Comparison of ENCODE assay signal across 1 cellular context in the genomic region with DNA sequence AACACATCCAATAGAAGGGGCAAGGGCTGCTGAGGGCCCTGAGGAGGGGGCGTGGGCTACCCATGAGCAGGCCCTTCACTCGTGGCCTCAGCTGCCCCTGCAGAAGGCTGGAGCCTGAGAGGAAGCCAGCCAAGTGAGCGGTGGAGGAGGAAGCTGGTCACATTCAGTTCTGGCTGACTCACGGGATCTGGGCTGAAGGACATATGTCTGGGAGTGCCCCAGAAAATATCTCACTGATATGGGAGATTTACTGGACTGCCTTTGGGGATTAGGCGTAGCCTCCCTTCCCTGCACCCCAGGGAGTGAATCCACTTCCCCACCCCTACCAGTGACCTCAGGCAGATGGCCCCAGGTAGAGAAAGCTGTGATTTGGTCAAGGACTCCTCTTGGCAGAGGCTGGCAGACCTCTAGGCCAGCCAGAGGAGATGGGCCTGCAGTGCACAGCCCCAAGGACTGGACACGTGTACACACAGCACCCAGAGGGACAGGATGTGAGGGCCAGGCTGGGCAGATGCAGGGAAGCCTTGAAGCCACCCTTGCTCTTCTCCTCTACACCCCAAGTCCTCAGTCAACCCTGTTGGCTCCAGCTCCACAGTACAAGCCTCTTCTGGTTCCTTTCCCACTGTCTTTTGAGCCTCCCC.
TF ChIP-seq lines count a peak whose summit lies in the region.

No MANE protein-coding gene starts in this region.

TF ChIP-seq in K562, 482 proteins besides CTCF, POLR2A, EP300 and RAD21 (continued from another document and continues in another):
- TF ChIP-seq, protein P1, sequence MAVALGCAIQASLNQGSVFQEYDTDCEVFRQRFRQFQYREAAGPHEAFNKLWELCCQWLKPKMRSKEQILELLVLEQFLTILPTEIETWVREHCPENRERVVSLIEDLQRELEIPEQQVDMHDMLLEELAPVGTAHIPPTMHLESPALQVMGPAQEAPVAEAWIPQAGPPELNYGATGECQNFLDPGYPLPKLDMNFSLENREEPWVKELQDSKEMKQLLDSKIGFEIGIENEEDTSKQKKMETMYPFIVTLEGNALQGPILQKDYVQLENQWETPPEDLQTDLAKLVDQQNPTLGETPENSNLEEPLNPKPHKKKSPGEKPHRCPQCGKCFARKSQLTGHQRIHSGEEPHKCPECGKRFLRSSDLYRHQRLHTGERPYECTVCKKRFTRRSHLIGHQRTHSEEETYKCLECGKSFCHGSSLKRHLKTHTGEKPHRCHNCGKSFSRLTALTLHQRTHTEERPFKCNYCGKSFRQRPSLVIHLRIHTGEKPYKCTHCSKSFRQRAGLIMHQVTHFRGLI (CRISPR knock-in tag; IDR thresholded peaks at IDR 0.05) = no peak
- TF ChIP-seq, protein P2, sequence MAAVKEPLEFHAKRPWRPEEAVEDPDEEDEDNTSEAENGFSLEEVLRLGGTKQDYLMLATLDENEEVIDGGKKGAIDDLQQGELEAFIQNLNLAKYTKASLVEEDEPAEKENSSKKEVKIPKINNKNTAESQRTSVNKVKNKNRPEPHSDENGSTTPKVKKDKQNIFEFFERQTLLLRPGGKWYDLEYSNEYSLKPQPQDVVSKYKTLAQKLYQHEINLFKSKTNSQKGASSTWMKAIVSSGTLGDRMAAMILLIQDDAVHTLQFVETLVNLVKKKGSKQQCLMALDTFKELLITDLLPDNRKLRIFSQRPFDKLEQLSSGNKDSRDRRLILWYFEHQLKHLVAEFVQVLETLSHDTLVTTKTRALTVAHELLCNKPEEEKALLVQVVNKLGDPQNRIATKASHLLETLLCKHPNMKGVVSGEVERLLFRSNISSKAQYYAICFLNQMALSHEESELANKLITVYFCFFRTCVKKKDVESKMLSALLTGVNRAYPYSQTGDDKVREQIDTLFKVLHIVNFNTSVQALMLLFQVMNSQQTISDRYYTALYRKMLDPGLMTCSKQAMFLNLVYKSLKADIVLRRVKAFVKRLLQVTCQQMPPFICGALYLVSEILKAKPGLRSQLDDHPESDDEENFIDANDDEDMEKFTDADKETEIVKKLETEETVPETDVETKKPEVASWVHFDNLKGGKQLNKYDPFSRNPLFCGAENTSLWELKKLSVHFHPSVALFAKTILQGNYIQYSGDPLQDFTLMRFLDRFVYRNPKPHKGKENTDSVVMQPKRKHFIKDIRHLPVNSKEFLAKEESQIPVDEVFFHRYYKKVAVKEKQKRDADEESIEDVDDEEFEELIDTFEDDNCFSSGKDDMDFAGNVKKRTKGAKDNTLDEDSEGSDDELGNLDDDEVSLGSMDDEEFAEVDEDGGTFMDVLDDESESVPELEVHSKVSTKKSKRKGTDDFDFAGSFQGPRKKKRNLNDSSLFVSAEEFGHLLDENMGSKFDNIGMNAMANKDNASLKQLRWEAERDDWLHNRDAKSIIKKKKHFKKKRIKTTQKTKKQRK (IDR thresholded peaks at IDR 0.05; ENCODE audit: borderline replicate concordance, low read depth, low read length) = no peak
- TF ChIP-seq ZNF282 (CRISPR knock-in tag; IDR thresholded peaks at IDR 0.05) (no peak), GTF2F1 (IDR thresholded peaks at IDR 0.05; ENCODE audit: low read depth, low read length) (no peak), ZNF589 (CRISPR knock-in tag; IDR thresholded peaks at IDR 0.05; ENCODE audit: low read depth) (no peak), ZNF133 (CRISPR knock-in tag; IDR thresholded peaks at IDR 0.05) (no peak), ESRRA (IDR thresholded peaks at IDR 0.05; ENCODE audit: borderline replicate concordance, low read depth) (0 out of 2 replicates have a peak, but pooled peaks have one; percentile 25), MXI1 (IDR thresholded peaks at IDR 0.05; ENCODE audit: low read depth, low read length) (no peak), CBX2 (IDR thresholded peaks at IDR 0.05; ENCODE audit: insufficient read depth, low read length, poor library complexity, severe bottlenecking) (no peak), MED1 (CRISPR knock-in tag; IDR thresholded peaks at IDR 0.05; ENCODE audit: borderline replicate concordance) (no peak), EWSR1 (IDR thresholded peaks at IDR 0.05; ENCODE audit: borderline replicate concordance, low read depth, partially characterized antibody) (no peak), ZNF212 (CRISPR knock-in tag; IDR thresholded peaks at IDR 0.05) (no peak), ZEB2 (IDR thresholded peaks at IDR 0.05) (no peak; the same call in 1 of the 2 replicates), CREM (IDR thresholded peaks at IDR 0.05; ENCODE audit: low read depth) (no peak), HMGN3 (IDR thresholded peaks at IDR 0.05; ENCODE audit: borderline replicate concordance, extremely low read depth, insufficient read length, low read depth, low read length) (no peak), BRF1 (IDR thresholded peaks at IDR 0.05; ENCODE audit: borderline replicate concordance, extremely low read depth, insufficient read length) (no peak), SIX5 (IDR thresholded peaks at IDR 0.05; ENCODE audit: borderline replicate concordance in 1 of 2, insufficient read depth in 1 of 2, low read depth in 1 of 2, low read length in 2 of 2) (no peak), KDM4B (IDR thresholded peaks at IDR 0.05; ENCODE audit: borderline replicate concordance in 2 of 2, low read depth in 1 of 2) (no peak), TCF3 (CRISPR knock-in tag; IDR thresholded peaks at IDR 0.05) (peak; percentile 39), SIN3A (IDR thresholded peaks at IDR 0.05; ENCODE audit: borderline replicate concordance in 2 of 2, control insufficient read depth in 1 of 2, low read depth in 2 of 2, low read length in 2 of 2) (no peak), RBM39 (optimal IDR thresholded peaks at IDR 0.05; ENCODE audit: low read depth, low read length) (no peak), TBL1XR1 (IDR thresholded peaks at IDR 0.05; ENCODE audit: low read length in 2 of 2) (no peak), ZNF146 (CRISPR knock-in tag; IDR thresholded peaks at IDR 0.05; ENCODE audit: unreplicated experiment) (no peak), CCNT2 (IDR thresholded peaks at IDR 0.05; ENCODE audit: borderline replicate concordance, extremely low read depth, insufficient read length, low read depth, low read length) (peak; percentile 29), PTBP1 (IDR thresholded peaks at IDR 0.05; ENCODE audit: low read depth, low read length) (no peak), SMAD2 (IDR thresholded peaks at IDR 0.05; ENCODE audit: low read depth, low read length) (no peak), RCOR1 (IDR thresholded peaks at IDR 0.05; ENCODE audit: borderline replicate concordance in 1 of 2, low read depth in 2 of 2, low read length in 2 of 2) (peak in 1 of 2 experiments; percentile 84; a peak in 2 of 4 replicates), ZNF121 (CRISPR knock-in tag; conservative IDR thresholded peaks at IDR 0.05) (no peak), ETV1 (tag; conservative IDR thresholded peaks at IDR 0.05; ENCODE audit: low read depth) (0 out of 2 replicates have a peak, but pooled peaks have one; percentile 6), SMARCE1 (IDR thresholded peaks at IDR 0.05) (0 out of 2 replicates have a peak, but pooled peaks have one; percentile 41), TCFL5 (CRISPR knock-in tag; conservative IDR thresholded peaks at IDR 0.05) (no peak), TAL1 (IDR thresholded peaks at IDR 0.05) (no peak), NFE2 (IDR thresholded peaks at IDR 0.05; ENCODE audit: low read depth) (peak; percentile 61), TBP (optimal IDR thresholded peaks at IDR 0.05; ENCODE audit: low read depth, low read length) (no peak), U2AF1 (optimal IDR thresholded peaks at IDR 0.05; ENCODE audit: low read depth, low read length) (no peak), RBM22 (IDR thresholded peaks at IDR 0.05; ENCODE audit: low read depth, low read length, poor library complexity, severe bottlenecking) (no peak), JUN (IDR thresholded peaks at IDR 0.05; ENCODE audit: borderline replicate concordance, low read depth, low read length) (no peak), JUN (CRISPR knock-in tag; IDR thresholded peaks at IDR 0.05; ENCODE audit: borderline replicate concordance) (no peak), ZNF668 (CRISPR knock-in tag; IDR thresholded peaks at IDR 0.05) (no peak)
- TF ChIP-seq, protein P3, sequence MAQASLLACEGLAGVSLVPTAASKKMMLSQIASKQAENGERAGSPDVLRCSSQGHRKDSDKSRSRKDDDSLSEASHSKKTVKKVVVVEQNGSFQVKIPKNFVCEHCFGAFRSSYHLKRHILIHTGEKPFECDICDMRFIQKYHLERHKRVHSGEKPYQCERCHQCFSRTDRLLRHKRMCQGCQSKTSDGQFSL (CRISPR knock-in tag; IDR thresholded peaks at IDR 0.05) = no peak
- TF ChIP-seq, protein P3 (tag; IDR thresholded peaks at IDR 0.05) = no peak
- TF ChIP-seq, protein P4, sequence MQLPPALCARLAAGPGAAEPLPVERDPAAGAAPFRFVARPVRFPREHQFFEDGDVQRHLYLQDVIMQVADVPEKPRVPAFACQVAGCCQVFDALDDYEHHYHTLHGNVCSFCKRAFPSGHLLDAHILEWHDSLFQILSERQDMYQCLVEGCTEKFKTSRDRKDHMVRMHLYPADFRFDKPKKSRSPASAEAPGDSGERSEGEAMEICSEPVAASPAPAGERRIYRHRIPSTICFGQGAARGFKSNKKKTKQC (CRISPR knock-in tag; IDR thresholded peaks at IDR 0.05) = no peak
- TF ChIP-seq, protein P5, sequence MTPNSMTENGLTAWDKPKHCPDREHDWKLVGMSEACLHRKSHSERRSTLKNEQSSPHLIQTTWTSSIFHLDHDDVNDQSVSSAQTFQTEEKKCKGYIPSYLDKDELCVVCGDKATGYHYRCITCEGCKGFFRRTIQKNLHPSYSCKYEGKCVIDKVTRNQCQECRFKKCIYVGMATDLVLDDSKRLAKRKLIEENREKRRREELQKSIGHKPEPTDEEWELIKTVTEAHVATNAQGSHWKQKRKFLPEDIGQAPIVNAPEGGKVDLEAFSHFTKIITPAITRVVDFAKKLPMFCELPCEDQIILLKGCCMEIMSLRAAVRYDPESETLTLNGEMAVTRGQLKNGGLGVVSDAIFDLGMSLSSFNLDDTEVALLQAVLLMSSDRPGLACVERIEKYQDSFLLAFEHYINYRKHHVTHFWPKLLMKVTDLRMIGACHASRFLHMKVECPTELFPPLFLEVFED (CRISPR knock-in tag; conservative IDR thresholded peaks at IDR 0.05) = no peak
- TF ChIP-seq, protein P6, sequence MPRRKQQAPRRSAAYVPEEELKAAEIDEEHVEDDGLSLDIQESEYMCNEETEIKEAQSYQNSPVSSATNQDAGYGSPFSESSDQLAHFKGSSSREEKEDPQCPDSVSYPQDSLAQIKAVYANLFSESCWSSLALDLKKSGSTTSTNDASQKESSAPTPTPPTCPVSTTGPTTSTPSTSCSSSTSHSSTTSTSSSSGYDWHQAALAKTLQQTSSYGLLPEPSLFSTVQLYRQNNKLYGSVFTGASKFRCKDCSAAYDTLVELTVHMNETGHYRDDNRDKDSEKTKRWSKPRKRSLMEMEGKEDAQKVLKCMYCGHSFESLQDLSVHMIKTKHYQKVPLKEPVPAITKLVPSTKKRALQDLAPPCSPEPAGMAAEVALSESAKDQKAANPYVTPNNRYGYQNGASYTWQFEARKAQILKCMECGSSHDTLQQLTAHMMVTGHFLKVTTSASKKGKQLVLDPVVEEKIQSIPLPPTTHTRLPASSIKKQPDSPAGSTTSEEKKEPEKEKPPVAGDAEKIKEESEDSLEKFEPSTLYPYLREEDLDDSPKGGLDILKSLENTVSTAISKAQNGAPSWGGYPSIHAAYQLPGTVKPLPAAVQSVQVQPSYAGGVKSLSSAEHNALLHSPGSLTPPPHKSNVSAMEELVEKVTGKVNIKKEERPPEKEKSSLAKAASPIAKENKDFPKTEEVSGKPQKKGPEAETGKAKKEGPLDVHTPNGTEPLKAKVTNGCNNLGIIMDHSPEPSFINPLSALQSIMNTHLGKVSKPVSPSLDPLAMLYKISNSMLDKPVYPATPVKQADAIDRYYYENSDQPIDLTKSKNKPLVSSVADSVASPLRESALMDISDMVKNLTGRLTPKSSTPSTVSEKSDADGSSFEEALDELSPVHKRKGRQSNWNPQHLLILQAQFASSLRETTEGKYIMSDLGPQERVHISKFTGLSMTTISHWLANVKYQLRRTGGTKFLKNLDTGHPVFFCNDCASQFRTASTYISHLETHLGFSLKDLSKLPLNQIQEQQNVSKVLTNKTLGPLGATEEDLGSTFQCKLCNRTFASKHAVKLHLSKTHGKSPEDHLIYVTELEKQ (CRISPR knock-in tag; IDR thresholded peaks at IDR 0.05) = no peak
- TF ChIP-seq, protein P7, sequence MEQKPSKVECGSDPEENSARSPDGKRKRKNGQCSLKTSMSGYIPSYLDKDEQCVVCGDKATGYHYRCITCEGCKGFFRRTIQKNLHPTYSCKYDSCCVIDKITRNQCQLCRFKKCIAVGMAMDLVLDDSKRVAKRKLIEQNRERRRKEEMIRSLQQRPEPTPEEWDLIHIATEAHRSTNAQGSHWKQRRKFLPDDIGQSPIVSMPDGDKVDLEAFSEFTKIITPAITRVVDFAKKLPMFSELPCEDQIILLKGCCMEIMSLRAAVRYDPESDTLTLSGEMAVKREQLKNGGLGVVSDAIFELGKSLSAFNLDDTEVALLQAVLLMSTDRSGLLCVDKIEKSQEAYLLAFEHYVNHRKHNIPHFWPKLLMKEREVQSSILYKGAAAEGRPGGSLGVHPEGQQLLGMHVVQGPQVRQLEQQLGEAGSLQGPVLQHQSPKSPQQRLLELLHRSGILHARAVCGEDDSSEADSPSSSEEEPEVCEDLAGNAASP (IDR thresholded peaks at IDR 0.05) = no peak
- TF ChIP-seq, protein P8, sequence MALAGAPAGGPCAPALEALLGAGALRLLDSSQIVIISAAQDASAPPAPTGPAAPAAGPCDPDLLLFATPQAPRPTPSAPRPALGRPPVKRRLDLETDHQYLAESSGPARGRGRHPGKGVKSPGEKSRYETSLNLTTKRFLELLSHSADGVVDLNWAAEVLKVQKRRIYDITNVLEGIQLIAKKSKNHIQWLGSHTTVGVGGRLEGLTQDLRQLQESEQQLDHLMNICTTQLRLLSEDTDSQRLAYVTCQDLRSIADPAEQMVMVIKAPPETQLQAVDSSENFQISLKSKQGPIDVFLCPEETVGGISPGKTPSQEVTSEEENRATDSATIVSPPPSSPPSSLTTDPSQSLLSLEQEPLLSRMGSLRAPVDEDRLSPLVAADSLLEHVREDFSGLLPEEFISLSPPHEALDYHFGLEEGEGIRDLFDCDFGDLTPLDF (CRISPR knock-in tag; IDR thresholded peaks at IDR 0.05) = no peak
- TF ChIP-seq, protein P9, sequence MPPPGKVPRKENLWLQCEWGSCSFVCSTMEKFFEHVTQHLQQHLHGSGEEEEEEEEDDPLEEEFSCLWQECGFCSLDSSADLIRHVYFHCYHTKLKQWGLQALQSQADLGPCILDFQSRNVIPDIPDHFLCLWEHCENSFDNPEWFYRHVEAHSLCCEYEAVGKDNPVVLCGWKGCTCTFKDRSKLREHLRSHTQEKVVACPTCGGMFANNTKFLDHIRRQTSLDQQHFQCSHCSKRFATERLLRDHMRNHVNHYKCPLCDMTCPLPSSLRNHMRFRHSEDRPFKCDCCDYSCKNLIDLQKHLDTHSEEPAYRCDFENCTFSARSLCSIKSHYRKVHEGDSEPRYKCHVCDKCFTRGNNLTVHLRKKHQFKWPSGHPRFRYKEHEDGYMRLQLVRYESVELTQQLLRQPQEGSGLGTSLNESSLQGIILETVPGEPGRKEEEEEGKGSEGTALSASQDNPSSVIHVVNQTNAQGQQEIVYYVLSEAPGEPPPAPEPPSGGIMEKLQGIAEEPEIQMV (tag; conservative IDR thresholded peaks at IDR 0.05; ENCODE audit: low read depth) = no peak
